21 cellular contexts compared by ENCODE assay signal in the genomic region with DNA sequence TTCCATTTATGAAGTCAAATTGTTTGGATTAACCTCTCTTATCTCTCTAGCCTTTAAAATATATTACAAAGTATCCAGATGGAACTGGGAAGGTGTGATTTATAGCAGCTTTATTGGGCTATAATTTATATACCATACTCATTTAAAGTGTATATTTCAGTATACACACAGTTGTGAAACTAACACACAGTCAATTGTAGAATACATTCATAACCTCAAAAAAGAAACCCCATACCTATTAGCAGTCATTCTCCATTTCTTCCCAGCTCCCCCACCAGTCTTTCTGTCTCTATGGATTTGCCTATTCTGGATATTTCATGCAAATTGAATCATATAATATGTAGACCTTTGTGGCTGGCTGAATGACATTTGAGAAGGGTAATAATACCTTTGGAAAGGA. TPM values are rescaled to one million over a fixed set of nuclear protein-coding genes. Genes with fewer than 3 reads are reported as not detected.
"Had no signal": no experiment of that assay in that cellular context is flagged by ENCODE, and none has a peak within 500 bp of the region (broad histone marks: within the 10 kb centered on the region; RNA-seq: fewer than 3 reads in every experiment).

No MANE protein-coding gene starts in this region.

- H3K4me1 Mint-ChIP-seq: activated CD4-positive, alpha-beta T cell treated with anti-CD3 and anti-CD28 coated beads, Interleukin-2, amount 10 ng/mL, durations not matched to agents 24 days and 14 days; activated naive CD4-positive, alpha-beta T cell treated with anti-CD3 and anti-CD28 coated beads, Interleukin-2, amount 10 ng/mL, durations not matched to agents 7 days and 5 days had no signal

- H3K4me3 Mint-ChIP-seq: activated CD4-positive, alpha-beta T cell treated with anti-CD3 and anti-CD28 coated beads, Interleukin-2, amount 10 ng/mL, durations not matched to agents 24 days and 14 days; activated CD8-positive, alpha-beta memory T cell treated with anti-CD3 and anti-CD28 coated beads, Interleukin-2, amount 10 ng/mL, durations not matched to agents 7 days and 5 days; activated naive CD4-positive, alpha-beta T cell treated with anti-CD3 and anti-CD28 coated beads, Interleukin-2, amount 10 ng/mL, durations not matched to agents 7 days and 5 days; activated T-cell treated with anti-CD3 and anti-CD28 coated beads, Interleukin-2, amount 50 U/mL, for 24 hours; IgD-negative memory B cell had no signal

- H3K27me3 Mint-ChIP-seq: activated CD4-positive, alpha-beta T cell treated with anti-CD3 and anti-CD28 coated beads, Interleukin-2, amount 10 ng/mL, durations not matched to agents 24 days and 14 days; activated CD8-positive, alpha-beta memory T cell treated with anti-CD3 and anti-CD28 coated beads, Interleukin-2, amount 10 ng/mL, durations not matched to agents 7 days and 5 days; activated naive CD4-positive, alpha-beta T cell treated with anti-CD3 and anti-CD28 coated beads, Interleukin-2, amount 10 ng/mL, durations not matched to agents 7 days and 5 days; activated T-cell treated with anti-CD3 and anti-CD28 coated beads, Interleukin-2, amount 50 U/mL, for 24 hours; IgD-negative memory B cell had no signal

- DNase-seq: activated CD4-positive, alpha-beta T cell treated with anti-CD3 and anti-CD28 coated beads, Interleukin-2, amount 10 ng/mL, durations not matched to agents 24 days and 14 days; activated CD4-positive, alpha-beta T cell treated with anti-CD3 and anti-CD28 coated beads, Interleukin-2, amount 50 U/mL, for 48 hours; activated CD8-positive, alpha-beta memory T cell treated with anti-CD3 and anti-CD28 coated beads, Interleukin-2, amount 10 ng/mL, durations not matched to agents 7 days and 5 days; activated gamma-delta T cell treated with Interleukin-2 at 50 U/mL for 16 hours; activated naive CD4-positive, alpha-beta T cell treated with anti-CD3 and anti-CD28 coated beads, Interleukin-2, amount 10 ng/mL, durations not matched to agents 7 days and 5 days; activated T-cell treated with anti-CD3 and anti-CD28 coated beads, Interleukin-2, amount 50 U/mL, for 24 hours; aorta; body of pancreas; KG1; NCI-H1092; NCI-H1417; NCI-H1930; NCI-H2171; NCI-H2227 treated with DMSO at 0.1 percent for 48 hours; SHP77; SW 1271 had no signal

- H3K9me3 ChIP-seq: body of pancreas, SJSA1 had no signal

- H3K36me3 ChIP-seq: SJSA1 had no signal

- ATAC-seq: activated CD4-positive, CD25-positive, alpha-beta regulatory T cell treated with anti-CD3 and anti-CD28 coated beads, Interleukin-2, amount 50 U/mL, for 24 hours; activated CD8-positive, alpha-beta memory T cell treated with anti-CD3 and anti-CD28 coated beads, Interleukin-2, amount 10 ng/mL, durations not matched to agents 7 days and 5 days; body of pancreas had no signal

- H3K4me3 ChIP-seq: body of pancreas, SJSA1 had no signal

- H3K27me3 ChIP-seq: body of pancreas, SJSA1 had no signal

- H3K27ac Mint-ChIP-seq: activated CD4-positive, alpha-beta T cell treated with anti-CD3 and anti-CD28 coated beads, Interleukin-2, amount 10 ng/mL, durations not matched to agents 24 days and 14 days; activated CD8-positive, alpha-beta memory T cell treated with anti-CD3 and anti-CD28 coated beads, Interleukin-2, amount 10 ng/mL, durations not matched to agents 7 days and 5 days; activated naive CD4-positive, alpha-beta T cell treated with anti-CD3 and anti-CD28 coated beads, Interleukin-2, amount 10 ng/mL, durations not matched to agents 7 days and 5 days; activated T-cell treated with anti-CD3 and anti-CD28 coated beads, Interleukin-2, amount 50 U/mL, for 24 hours; activated T-helper 2 cell treated with anti-CD3 and anti-CD28 coated beads, Interferon-gamma antibody, Interleukin-2, Interleukin-4, amounts not matched to agents 10 μg/mL and 5 μg/mL and 100 μg/mL, durations not matched to agents 14 hours and 24 hours and 36 hours had no signal

- H3K9me3 Mint-ChIP-seq: activated CD4-positive, alpha-beta T cell treated with anti-CD3 and anti-CD28 coated beads, Interleukin-2, amount 10 ng/mL, durations not matched to agents 24 days and 14 days; activated naive CD4-positive, alpha-beta T cell treated with anti-CD3 and anti-CD28 coated beads, Interleukin-2, amount 10 ng/mL, durations not matched to agents 7 days and 5 days; activated T-cell treated with anti-CD3 and anti-CD28 coated beads, Interleukin-2, amount 50 U/mL, for 24 hours; activated T-helper 2 cell treated with anti-CD3 and anti-CD28 coated beads, Interferon-gamma antibody, Interleukin-2, Interleukin-4, amounts not matched to agents 10 μg/mL and 5 μg/mL and 100 μg/mL, durations not matched to agents 14 hours and 24 hours and 36 hours; IgD-negative memory B cell had no signal

- H3K27ac ChIP-seq: body of pancreas, SJSA1 had no signal

- H3K4me1 ChIP-seq: SJSA1 had no signal

RNA-seq across cellular contexts. Expression of a gene that starts 7.6 kb away (rescaled TPM):
- total RNA-seq: PC-3 had no signal
